Comparison of ENCODE assay signal across 12 cellular contexts in the genomic region with DNA sequence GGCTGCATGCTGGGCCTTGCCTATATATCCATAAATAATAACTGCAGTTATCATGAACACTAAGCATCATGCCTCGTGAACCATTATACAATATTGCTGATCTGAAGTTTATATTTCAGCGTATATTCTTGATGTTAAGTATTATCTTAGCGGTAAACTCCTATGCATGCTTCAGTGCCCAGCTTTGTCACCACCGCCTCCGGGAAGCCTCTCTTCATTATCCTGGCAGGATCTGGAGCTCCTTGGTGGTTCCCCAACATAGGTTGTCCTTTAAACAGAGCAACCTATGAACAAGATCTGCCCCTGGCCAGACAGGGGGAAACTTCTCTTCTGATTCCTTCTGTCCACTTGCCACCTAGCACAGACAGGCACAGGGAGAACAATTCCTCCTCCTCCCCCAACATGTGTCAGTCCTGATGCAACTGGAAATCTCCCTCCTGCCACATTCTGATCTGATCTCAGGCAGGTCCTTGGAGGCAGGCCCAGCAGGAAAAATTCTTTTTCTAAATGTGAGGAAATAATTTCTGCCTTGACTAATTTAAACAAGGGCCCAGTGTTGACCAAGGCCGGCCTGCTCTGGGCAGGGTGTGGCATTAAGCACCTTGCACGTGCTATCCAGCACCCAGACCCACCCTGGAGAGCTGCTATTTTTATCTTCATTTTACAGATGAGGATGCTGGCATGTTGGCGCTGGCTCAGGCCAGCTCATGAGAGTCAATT. TPM values are rescaled to one million over a fixed set of nuclear protein-coding genes. Genes with fewer than 3 reads are reported as not detected.
DNase-seq lines count a peak whose midpoint lies in the region; ATAC-seq and TF ChIP-seq lines count a peak whose summit lies in the region.
"Had no signal": no experiment of that assay in that cellular context is flagged by ENCODE, and none has a peak within 500 bp of the region (broad histone marks: within the 10 kb centered on the region; RNA-seq: fewer than 3 reads in every experiment).

No MANE protein-coding gene starts in this region.

- H3K4me1 Mint-ChIP-seq in brain, result peaks cover 24% of the 10 kb centered on the region
- peaks cover 0 to 2% of the 10 kb centered on the region in 2 donors for H3K4me1 Mint-ChIP-seq in effector memory CD8-positive, alpha-beta T cell (ENCODE audit: low read depth in 2 of 2)
- H3K4me1 Mint-ChIP-seq: activated naive CD4-positive, alpha-beta T cell treated with anti-CD3 and anti-CD28 coated beads, Interleukin-2, amount 50 U/mL, for 24 hours had no signal

- H3K36me3 Mint-ChIP-seq in brain, result peaks cover 10% of the 10 kb centered on the region
- no peaks in the 10 kb centered on the region for H3K36me3 Mint-ChIP-seq in effector memory CD8-positive, alpha-beta T cell (ENCODE audit: insufficient read depth)
- H3K36me3 Mint-ChIP-seq: activated naive CD4-positive, alpha-beta T cell treated with anti-CD3 and anti-CD28 coated beads, Interleukin-2, amount 50 U/mL, for 24 hours had no signal

- intact Hi-C loops in left ventricle myocardium superior (cut with micrococcal nuclease), result no loop called here

- TF ChIP-seq CTCF in brain (conservative IDR thresholded peaks at IDR 0.05), result no peak
- TF ChIP-seq CTCF in retinal pigment epithelial cell (conservative IDR thresholded peaks at IDR 0.05; ENCODE audit: low read depth, low read length), result no peak

- peak overlapping the region in 3 of 5 experiments; percentile 38 to 89 (median 59) for H3K27ac Mint-ChIP-seq in brain
- peak overlapping the region in 1 of 2 donors; percentile 67 for H3K27ac Mint-ChIP-seq in effector memory CD8-positive, alpha-beta T cell
- H3K27ac Mint-ChIP-seq: activated naive CD4-positive, alpha-beta T cell treated with anti-CD3 and anti-CD28 coated beads, Interleukin-2, amount 50 U/mL, for 24 hours had no signal

- ATAC-seq in left ventricle myocardium superior (peak; percentile 63), HG02759 (IDR thresholded peaks at IDR 0.05; ENCODE audit: unreplicated experiment) (no peak)
- no peak for ATAC-seq in effector memory CD8-positive, alpha-beta T cell (replicated peaks)

- no peak overlapping the region for H3K4me3 Mint-ChIP-seq in brain
- no peak overlapping the region for H3K4me3 Mint-ChIP-seq in effector memory CD8-positive, alpha-beta T cell
- H3K4me3 Mint-ChIP-seq: activated naive CD4-positive, alpha-beta T cell treated with anti-CD3 and anti-CD28 coated beads, Interleukin-2, amount 50 U/mL, for 24 hours had no signal

- peaks cover 0 to 5% (median 0%) of the 10 kb centered on the region in 5 experiments for H3K9me3 Mint-ChIP-seq in brain
- H3K9me3 Mint-ChIP-seq in effector memory CD8-positive, alpha-beta T cell, result no peaks in the 10 kb centered on the region
- H3K9me3 Mint-ChIP-seq: activated naive CD4-positive, alpha-beta T cell treated with anti-CD3 and anti-CD28 coated beads, Interleukin-2, amount 50 U/mL, for 24 hours had no signal

- H3K27me3 Mint-ChIP-seq in brain, result peaks cover 2% of the 10 kb centered on the region
- no peaks in the 10 kb centered on the region for H3K27me3 Mint-ChIP-seq in effector memory CD8-positive, alpha-beta T cell
- H3K27me3 Mint-ChIP-seq: activated naive CD4-positive, alpha-beta T cell treated with anti-CD3 and anti-CD28 coated beads, Interleukin-2, amount 50 U/mL, for 24 hours had no signal

- DNase-seq in EH (ENCODE audit: low read depth), result peak; percentile 41
- no peak for DNase-seq in left ventricle myocardium superior
- DNase-seq in retinal pigment epithelial cell (ENCODE audit: low read depth), result peak; percentile 79
- DNase-seq in effector memory CD8-positive, alpha-beta T cell, result no peak
- no peak for DNase-seq in DMS79 (lab: John Stamatoyannopoulos, UW)
- DNase-seq in NCI-H2196 treated with DMSO at 0.1 percent for 48 hours (lab: John Stamatoyannopoulos, UW; ENCODE audit: unreplicated experiment), result no peak
- DNase-seq: activated CD4-positive, alpha-beta T cell treated with anti-CD3 and anti-CD28 coated beads, Interleukin-2, amount 50 U/mL, for 1 hour; BE2C; NCI-H524 treated with DMSO at 0.1 percent for 48 hours had no signal

- no peak overlapping the region for H3K4me3 ChIP-seq in retinal pigment epithelial cell (ENCODE audit: low read length)

RNA-seq across cellular contexts. Expression of a gene that starts 22.4 kb away (rescaled TPM):
- polyA plus RNA-seq in brain (ENCODE audit: insufficient read depth, low read depth, low replicate concordance), result 17.9 TPM
- 12.7 TPM for total RNA-seq in left ventricle myocardium superior

RNA-seq across cellular contexts. Expression of a gene that starts 34.1 kb away (rescaled TPM):
- 35.0 TPM for polyA plus RNA-seq in brain (ENCODE audit: insufficient read depth, low read depth, low replicate concordance)
- total RNA-seq in left ventricle myocardium superior, result 18.5 TPM

RNA-seq across cellular contexts. Expression of a gene that starts 39.3 kb away (rescaled TPM):
- polyA plus RNA-seq in brain (ENCODE audit: insufficient read depth, low read depth, low replicate concordance), result 0.17 TPM
- total RNA-seq in left ventricle myocardium superior, result 0.22 TPM

Comparison
In these comparisons a context has a peak if more than half of its experiments do, and no peak if none do; other contexts are left out.
1. DNase-seq: peak in EH (single experiment) and retinal pigment epithelial cell (single experiment); none in left ventricle myocardium superior (single experiment), effector memory CD8-positive, alpha-beta T cell (0 of 3), DMS79 (single experiment) and NCI-H2196 treated with DMSO at 0.1 percent for 48 hours (single experiment).